In genomic region chr4:184062769-184063168, GRCh38 we compare ENCODE assay signal across 2 cellular contexts.
TF ChIP-seq lines count a peak whose summit lies in the region.

No MANE protein-coding gene starts in this region.

TF ChIP-seq in IMR-90, 13 proteins besides CTCF, POLR2A, EP300 and RAD21:
- no peak for TF ChIP-seq SMC3 (IDR thresholded peaks at IDR 0.05; ENCODE audit: low read depth, low read length)
- no peak for TF ChIP-seq RFX5 (IDR thresholded peaks at IDR 0.05; ENCODE audit: low read depth, low read length)
- no peak for TF ChIP-seq MXI1 (IDR thresholded peaks at IDR 0.05; ENCODE audit: borderline replicate concordance, low read depth, low read length)
- TF ChIP-seq CHD1 (IDR thresholded peaks at IDR 0.05; ENCODE audit: low read depth, low read length): no peak
- TF ChIP-seq FOS (IDR thresholded peaks at IDR 0.05; ENCODE audit: low read depth, low read length): no peak
- TF ChIP-seq ELK1 (IDR thresholded peaks at IDR 0.05; ENCODE audit: borderline replicate concordance, low read depth, low read length): no peak
- no peak for TF ChIP-seq MAZ (IDR thresholded peaks at IDR 0.05; ENCODE audit: borderline replicate concordance, low read depth, low read length)
- TF ChIP-seq CEBPB (IDR thresholded peaks at IDR 0.05; ENCODE audit: low read depth, low read length): peak; percentile 87
TF ChIP-seq in IMR-90: peak in this region for 1.

TF ChIP-seq in H1, 55 proteins besides CTCF, POLR2A, EP300 and RAD21:
- TF ChIP-seq POLR2AphosphoS5 (IDR thresholded peaks at IDR 0.05; ENCODE audit: low read depth, low read length) (no peak), CEBPB (IDR thresholded peaks at IDR 0.05; ENCODE audit: low read depth, low read length) (peak; percentile 96)
